In genomic region chr20:41268917-41269652, GRCh38 we compare ENCODE assay signal across 19 cellular contexts. TPM values are rescaled to one million over a fixed set of nuclear protein-coding genes. Genes with fewer than 3 reads are reported as not detected.
DNase-seq lines count a peak whose midpoint lies in the region; ATAC-seq and TF ChIP-seq lines count a peak whose summit lies in the region.
"Had no signal": no experiment of that assay in that cellular context is flagged by ENCODE, and none has a peak within 500 bp of the region (broad histone marks: within the 10 kb centered on the region; RNA-seq: fewer than 3 reads in every experiment).

No MANE protein-coding gene starts in this region.

- CTCF ChIA-PET in activated CD4-positive, alpha-beta T cell treated with anti-CD3 and anti-CD28 coated beads for 36 hours (lab: Charles Lee), result no interaction called here

- DNase-seq in left ventricle myocardium superior (no peak), Right ventricle myocardium superior (no peak), body of pancreas (no peak), osteoblast (ENCODE audit: insufficient read length, low spot score, missing footprints) (no peak), NCI-H2029 (lab: John Stamatoyannopoulos, UW) (no peak)
- DNase-seq in stimulated activated CD4-positive, alpha-beta T cell treated with anti-CD3 and anti-CD28 coated beads, Interleukin-15, amount 100 ng/mL, for 24 hours, result no peak
- no peak for DNase-seq in activated CD4-positive, alpha-beta T cell treated with anti-CD3 and anti-CD28 coated beads for 36 hours
- DNase-seq in activated naive CD4-positive, alpha-beta T cell treated with Interleukin-2 at 50 U/mL for 16 hours, result no peak
- DNase-seq: CD8-positive, alpha-beta memory T cell; DND-41; GDM1; MV-4-11; NCI-H1436; NCI-H2081; NCI-H524 had no signal

- H3K27me3 Mint-ChIP-seq in activated CD4-positive, alpha-beta T cell treated with anti-CD3 and anti-CD28 coated beads for 36 hours, result no peaks in the 10 kb centered on the region
- H3K27me3 Mint-ChIP-seq: CD8-positive, alpha-beta memory T cell had no signal

- H3K27ac Mint-ChIP-seq in activated CD4-positive, alpha-beta T cell treated with anti-CD3 and anti-CD28 coated beads for 36 hours, result no peak overlapping the region
- H3K27ac Mint-ChIP-seq: CD8-positive, alpha-beta memory T cell had no signal

- POLR2A ChIA-PET in activated CD4-positive, alpha-beta T cell treated with anti-CD3 and anti-CD28 coated beads for 36 hours (lab: Charles Lee), result no interaction called here

- H4K20me1 ChIP-seq in osteoblast (ENCODE audit: insufficient read depth, low read length), result peaks cover 9% of the 10 kb centered on the region
- H4K20me1 ChIP-seq: BLaER1 treated with 17β-estradiol and CSF1 and Interleukin-3, amounts not matched to agents 10 nM and 100 nM had no signal

- TF ChIP-seq CTCF in body of pancreas (IDR thresholded peaks at IDR 0.05), result no peak
- no peak for TF ChIP-seq CTCF in osteoblast (IDR thresholded peaks at IDR 0.05; ENCODE audit: extremely low read depth, low read depth, low read length)

- 71 to 82% methylated on average over 4 of the region's 4 CpGs for WGBS in body of pancreas, 2 donors

- intact Hi-C loops in left ventricle myocardium superior (cut with micrococcal nuclease) (no loop called here), Right ventricle myocardium superior (cut with DNase I) (no loop called here), body of pancreas (cut with DNase I) (no loop called here)
- intact Hi-C loops in activated CD4-positive, alpha-beta T cell treated with anti-CD3 and anti-CD28 coated beads for 36 hours (cut with DNase I, micrococcal nuclease), result no loop called here

- H3K9me3 ChIP-seq in body of pancreas (no peaks in the 10 kb centered on the region), osteoblast (ENCODE audit: low read depth, low read length) (no peaks in the 10 kb centered on the region)
- H3K9me3 ChIP-seq: BLaER1 treated with 17β-estradiol and CSF1 and Interleukin-3, amounts not matched to agents 10 nM and 100 nM had no signal

- ATAC-seq in left ventricle myocardium superior (peak; percentile 35), Right ventricle myocardium superior (ENCODE audit: poor library complexity) (no peak), body of pancreas (peak; percentile 9)
- ATAC-seq in activated CD4-positive, alpha-beta T cell treated with anti-CD3 and anti-CD28 coated beads for 36 hours, result no peak
- ATAC-seq: GM12878, HCT116 had no signal

- H3K4me3 ChIP-seq in body of pancreas (no peak overlapping the region), osteoblast (ENCODE audit: insufficient read depth, low read length) (no peak overlapping the region)
- H3K4me3 ChIP-seq: BLaER1 treated with 17β-estradiol and CSF1 and Interleukin-3, amounts not matched to agents 10 nM and 100 nM; GM12878 had no signal

- no peak overlapping the region for H3K4me3 Mint-ChIP-seq in activated CD4-positive, alpha-beta T cell treated with anti-CD3 and anti-CD28 coated beads for 36 hours
- H3K4me3 Mint-ChIP-seq: CD8-positive, alpha-beta memory T cell had no signal

- no peaks in the 10 kb centered on the region for H3K27me3 ChIP-seq in body of pancreas
- no peaks in the 10 kb centered on the region for H3K27me3 ChIP-seq in osteoblast (ENCODE audit: insufficient read depth, low read length)
- H3K27me3 ChIP-seq: BLaER1 treated with 17β-estradiol and CSF1 and Interleukin-3, amounts not matched to agents 10 nM and 100 nM had no signal

- H3K27ac ChIP-seq in body of pancreas (no peak overlapping the region), osteoblast (ENCODE audit: low read depth, low read length) (peak overlapping the region; percentile 17)
- H3K27ac ChIP-seq: BLaER1 treated with 17β-estradiol and CSF1 and Interleukin-3, amounts not matched to agents 10 nM and 100 nM; HL-60 had no signal

- peaks cover 3% of the 10 kb centered on the region for H3K4me1 ChIP-seq in body of pancreas
- H3K4me1 ChIP-seq in osteoblast (ENCODE audit: insufficient read depth, low read length), result peaks cover 10% of the 10 kb centered on the region
- H3K4me1 ChIP-seq: BLaER1 treated with 17β-estradiol and CSF1 and Interleukin-3, amounts not matched to agents 10 nM and 100 nM had no signal

- no peak overlapping the region for H3K4me2 ChIP-seq in osteoblast (ENCODE audit: insufficient read depth, low read length)
- H3K4me2 ChIP-seq: BLaER1 treated with 17β-estradiol and CSF1 and Interleukin-3, amounts not matched to agents 10 nM and 100 nM had no signal

- TF ChIP-seq POLR2A in body of pancreas (IDR thresholded peaks at IDR 0.05), result no peak

- H3K36me3 Mint-ChIP-seq in activated CD4-positive, alpha-beta T cell treated with anti-CD3 and anti-CD28 coated beads for 36 hours (ENCODE audit: low read depth), result peaks cover 11% of the 10 kb centered on the region

- no peaks in the 10 kb centered on the region for H3K9me3 Mint-ChIP-seq in activated CD4-positive, alpha-beta T cell treated with anti-CD3 and anti-CD28 coated beads for 36 hours (ENCODE audit: low read depth)
- H3K9me3 Mint-ChIP-seq: CD8-positive, alpha-beta memory T cell had no signal

- no peak overlapping the region for H2AFZ ChIP-seq in osteoblast (ENCODE audit: low read length)

- H3K4me1 Mint-ChIP-seq in activated CD4-positive, alpha-beta T cell treated with anti-CD3 and anti-CD28 coated beads for 36 hours, result no peaks in the 10 kb centered on the region
- H3K4me1 Mint-ChIP-seq: CD8-positive, alpha-beta memory T cell had no signal

- peaks cover 59% of the 10 kb centered on the region for H3K79me2 ChIP-seq in osteoblast (ENCODE audit: insufficient read depth, low read length)

- H3K36me3 ChIP-seq in body of pancreas (replicated peaks in 1 of 2; ENCODE audit: insufficient read depth in 1 of 2, low read depth in 2 of 2), result no peaks in the 10 kb centered on the region
- peaks cover 6% of the 10 kb centered on the region for H3K36me3 ChIP-seq in osteoblast (ENCODE audit: insufficient read depth, low read length)

RNA-seq across cellular contexts. Expression of gene ZHX3, which starts 48.4 kb away (rescaled TPM):
- total RNA-seq in left ventricle myocardium superior, result 37.8 TPM
- total RNA-seq in Right ventricle myocardium superior, result 31.7 TPM
- total RNA-seq in body of pancreas, result 10 to 100 TPM; 10.9 to 11.9 TPM
- total RNA-seq in osteoblast, result 35.4 and 36.6 TPM in 2 replicates
- 10 to 100 TPM; 12.8 to 15.4 TPM for total RNA-seq in activated CD4-positive, alpha-beta T cell treated with anti-CD3 and anti-CD28 coated beads for 36 hours

Comparison
In these comparisons a context has a peak if more than half of its experiments do, and no peak if none do; other contexts are left out.
1. ATAC-seq: peak in left ventricle myocardium superior (single experiment) and body of pancreas (single experiment); none in Right ventricle myocardium superior (single experiment) and activated CD4-positive, alpha-beta T cell treated with anti-CD3 and anti-CD28 coated beads for 36 hours (single experiment).